17 cellular contexts compared by ENCODE assay signal in the genomic region with DNA sequence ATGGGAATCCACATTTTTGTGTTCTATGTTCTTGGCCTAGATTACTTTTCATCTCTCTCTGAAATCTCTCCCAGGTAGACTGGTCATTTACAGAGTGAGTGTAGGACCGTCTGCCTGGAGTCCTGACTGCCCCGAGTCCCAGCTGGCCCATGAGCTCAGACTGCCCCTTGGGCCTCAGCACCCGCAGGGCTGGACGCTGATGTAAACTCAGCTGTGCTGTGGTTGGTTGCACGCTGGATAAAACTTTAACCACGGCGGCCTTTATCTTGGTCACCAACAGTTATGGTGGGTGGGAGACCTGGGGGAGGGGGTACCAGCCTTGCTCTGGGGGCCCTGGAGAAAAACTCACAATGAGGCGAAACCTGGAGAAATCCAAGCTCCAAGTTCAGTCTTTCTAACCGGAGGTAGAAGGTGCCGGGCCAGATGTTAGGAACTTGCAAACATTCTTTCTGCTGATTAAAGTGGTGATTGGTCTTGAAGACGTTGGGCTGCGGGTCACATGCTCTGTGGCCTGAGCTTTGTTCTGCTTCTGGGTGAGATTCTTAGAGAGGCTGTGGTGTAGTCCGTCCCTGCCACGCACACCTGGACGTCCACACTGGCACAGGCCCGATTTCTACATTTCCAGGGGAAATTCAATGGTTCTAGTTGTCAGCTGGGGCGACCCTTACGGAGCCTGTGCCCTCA. TPM values are rescaled to one million over a fixed set of nuclear protein-coding genes. Genes with fewer than 3 reads are reported as not detected.
DNase-seq lines count a peak whose midpoint lies in the region; FAIRE-seq and TF ChIP-seq lines count a peak whose summit lies in the region.
"Had no signal": no experiment of that assay in that cellular context is flagged by ENCODE, and none has a peak within 500 bp of the region (broad histone marks: within the 10 kb centered on the region; RNA-seq: fewer than 3 reads in every experiment).

No MANE protein-coding gene starts in this region.

- H3K9me3 ChIP-seq in astrocyte (ENCODE audit: insufficient read depth, low read depth, low read length) (no peaks in the 10 kb centered on the region), tibial nerve (no peaks in the 10 kb centered on the region), adrenal gland (replicated peaks in 1 of 3) (no peaks in the 10 kb centered on the region)
- H3K9me3 ChIP-seq: A549, gastroesophageal sphincter, sigmoid colon, upper lobe of left lung had no signal

- TF ChIP-seq CTCF in astrocyte (IDR thresholded peaks at IDR 0.05; ENCODE audit: insufficient read depth, low read depth, low read length) (no peak), mesothelial cell of epicardium (IDR thresholded peaks at IDR 0.05; ENCODE audit: unreplicated experiment) (no peak), tibial nerve (IDR thresholded peaks at IDR 0.05) (no peak), adrenal gland (IDR thresholded peaks at IDR 0.05) (no peak)

- H3K27ac Mint-ChIP-seq in activated naive CD4-positive, alpha-beta T cell treated with anti-CD3 and anti-CD28 coated beads, Interleukin-2, amount 50 U/mL, for 24 hours, result peak overlapping the region; percentile 30
- H3K27ac Mint-ChIP-seq in activated naive CD4-positive, alpha-beta T cell treated with anti-CD3 and anti-CD28 coated beads for 36 hours, result no peak overlapping the region
- H3K27ac Mint-ChIP-seq in astrocyte (ENCODE audit: unreplicated experiment) (peak overlapping the region; percentile 62), mesothelial cell of epicardium (peak overlapping the region; percentile 99)
- H3K27ac Mint-ChIP-seq: activated naive CD4-positive, alpha-beta T cell treated with anti-CD3 and anti-CD28 coated beads, Interleukin-2, amount 10 ng/mL, durations not matched to agents 7 days and 5 days had no signal

- peaks cover 91% of the 10 kb centered on the region for H4K20me1 ChIP-seq in astrocyte (ENCODE audit: insufficient read depth, low read length)

- no peaks in the 10 kb centered on the region for H3K36me3 Mint-ChIP-seq in activated naive CD4-positive, alpha-beta T cell treated with anti-CD3 and anti-CD28 coated beads, Interleukin-2, amount 50 U/mL, for 24 hours
- no peaks in the 10 kb centered on the region for H3K36me3 Mint-ChIP-seq in activated naive CD4-positive, alpha-beta T cell treated with anti-CD3 and anti-CD28 coated beads for 36 hours (ENCODE audit: low read depth)
- H3K36me3 Mint-ChIP-seq in astrocyte (ENCODE audit: low read depth, unreplicated experiment), result peaks cover 11% of the 10 kb centered on the region
- H3K36me3 Mint-ChIP-seq in mesothelial cell of epicardium, result peaks cover 3% of the 10 kb centered on the region
- H3K36me3 Mint-ChIP-seq: activated naive CD4-positive, alpha-beta T cell treated with anti-CD3 and anti-CD28 coated beads, Interleukin-2, amount 10 ng/mL, durations not matched to agents 7 days and 5 days had no signal

- peaks cover 23% of the 10 kb centered on the region for H3K4me1 Mint-ChIP-seq in activated naive CD4-positive, alpha-beta T cell treated with anti-CD3 and anti-CD28 coated beads, Interleukin-2, amount 50 U/mL, for 24 hours
- H3K4me1 Mint-ChIP-seq in activated naive CD4-positive, alpha-beta T cell treated with anti-CD3 and anti-CD28 coated beads for 36 hours (ENCODE audit: low read depth), result peaks cover 21% of the 10 kb centered on the region
- H3K4me1 Mint-ChIP-seq in astrocyte (ENCODE audit: low read depth, unreplicated experiment) (peaks cover 41% of the 10 kb centered on the region), mesothelial cell of epicardium (peaks cover 75% of the 10 kb centered on the region)

- no peak overlapping the region for H3K9ac ChIP-seq in astrocyte (ENCODE audit: low read length)

- peaks cover 87% of the 10 kb centered on the region for H3K79me2 ChIP-seq in astrocyte (ENCODE audit: insufficient read depth, low read length)

- no peak for FAIRE-seq in astrocyte (lab: Jason Lieb, UNC)
- FAIRE-seq: A549, endothelial cell of umbilical vein had no signal

- no peak for DNase-seq in activated naive CD4-positive, alpha-beta T cell treated with anti-CD3 and anti-CD28 coated beads for 36 hours
- DNase-seq in astrocyte (ENCODE audit: low read depth), result peak; percentile 23
- DNase-seq in mesothelial cell of epicardium (ENCODE audit: low spot score in 2 of 2, unreplicated experiment in 2 of 2), result no peak
- DNase-seq in tibial nerve (ENCODE audit: low spot score in 2 of 2), result no peak
- DNase-seq in NCI-H446 (lab: John Stamatoyannopoulos, UW), result no peak
- no peak for DNase-seq in activated naive CD4-positive, alpha-beta T cell (lab: John Stamatoyannopoulos, UW)
- no peak for DNase-seq in adrenal gland
- DNase-seq: activated naive CD4-positive, alpha-beta T cell treated with anti-CD3 and anti-CD28 coated beads, Interleukin-2, amount 10 ng/mL, durations not matched to agents 7 days and 5 days; GDM1; NCI-H1048; sigmoid colon; stimulated activated CD4-positive, alpha-beta T cell treated with anti-CD3 and anti-CD28 coated beads, Interleukin-4, amount 100 ng/mL, for 4 hours had no signal

- CTCF ChIA-PET in activated naive CD4-positive, alpha-beta T cell treated with anti-CD3 and anti-CD28 coated beads for 36 hours (lab: Charles Lee), result no interaction called here

- H3K4me3 ChIP-seq in astrocyte (ENCODE audit: insufficient read depth, low read depth, low read length), result no peak overlapping the region
- H3K4me3 ChIP-seq in tibial nerve, result no peak overlapping the region
- no peak overlapping the region for H3K4me3 ChIP-seq in adrenal gland
- H3K4me3 ChIP-seq: A549, gastroesophageal sphincter, sigmoid colon, upper lobe of left lung had no signal

- H3K4me1 ChIP-seq in astrocyte (ENCODE audit: insufficient read depth, low read length) (peaks cover 40% of the 10 kb centered on the region), tibial nerve (peaks cover 0 to 97% (median 78%) of the 10 kb centered on the region in 4 donors), adrenal gland (replicated peaks in 1 of 2) (peaks cover 7 to 18% of the 10 kb centered on the region in 2 donors)

- no peak for TF ChIP-seq POLR2A in tibial nerve (IDR thresholded peaks at IDR 0.05)
- TF ChIP-seq POLR2A in adrenal gland (IDR thresholded peaks at IDR 0.05), result no peak

- H3K27ac ChIP-seq in astrocyte (ENCODE audit: low read depth, low read length), result no peak overlapping the region
- H3K27ac ChIP-seq in tibial nerve, result peak overlapping the region; percentile 40 to 97 (median 70)
- H3K27ac ChIP-seq in adrenal gland, result no peak overlapping the region
- H3K27ac ChIP-seq: A549 had no signal

- H3K4me2 ChIP-seq in astrocyte (ENCODE audit: low read length), result no peak overlapping the region
- H3K4me2 ChIP-seq: A549 had no signal

- 67 to 68% methylated on average over 18 of the region's 18 CpGs for WGBS in tibial nerve, 2 donors
- WGBS in adrenal gland, 4 donors, result 87 to 94% (median 88%) methylated on average over 12 to 18 of the region's 18 CpGs

- H3K4me3 Mint-ChIP-seq in activated naive CD4-positive, alpha-beta T cell treated with anti-CD3 and anti-CD28 coated beads, Interleukin-2, amount 50 U/mL, for 24 hours, result no peak overlapping the region
- no peak overlapping the region for H3K4me3 Mint-ChIP-seq in activated naive CD4-positive, alpha-beta T cell treated with anti-CD3 and anti-CD28 coated beads for 36 hours
- no peak overlapping the region for H3K4me3 Mint-ChIP-seq in astrocyte (ENCODE audit: unreplicated experiment)
- H3K4me3 Mint-ChIP-seq in mesothelial cell of epicardium, result no peak overlapping the region
- H3K4me3 Mint-ChIP-seq: activated naive CD4-positive, alpha-beta T cell treated with anti-CD3 and anti-CD28 coated beads, Interleukin-2, amount 10 ng/mL, durations not matched to agents 7 days and 5 days had no signal

- TF ChIP-seq EP300 in tibial nerve (IDR thresholded peaks at IDR 0.05), result no peak

- intact Hi-C loops in activated naive CD4-positive, alpha-beta T cell treated with anti-CD3 and anti-CD28 coated beads for 36 hours (cut with micrococcal nuclease), result no loop called here
- intact Hi-C loops in adrenal gland (cut with DNase I), result no loop called here

- H3K9me3 Mint-ChIP-seq in activated naive CD4-positive, alpha-beta T cell treated with anti-CD3 and anti-CD28 coated beads, Interleukin-2, amount 50 U/mL, for 24 hours, result no peaks in the 10 kb centered on the region
- H3K9me3 Mint-ChIP-seq in activated naive CD4-positive, alpha-beta T cell treated with anti-CD3 and anti-CD28 coated beads for 36 hours, result no peaks in the 10 kb centered on the region
- H3K9me3 Mint-ChIP-seq in astrocyte (ENCODE audit: unreplicated experiment) (no peaks in the 10 kb centered on the region), mesothelial cell of epicardium (no peaks in the 10 kb centered on the region)
- H3K9me3 Mint-ChIP-seq: activated naive CD4-positive, alpha-beta T cell treated with anti-CD3 and anti-CD28 coated beads, Interleukin-2, amount 10 ng/mL, durations not matched to agents 7 days and 5 days had no signal

- no peaks in the 10 kb centered on the region for H3K36me3 ChIP-seq in astrocyte (ENCODE audit: insufficient read depth, low read length)
- peaks cover 0 to 56% (median 0%) of the 10 kb centered on the region in 3 donors for H3K36me3 ChIP-seq in tibial nerve
- peaks cover 0 to 6% of the 10 kb centered on the region in 2 donors for H3K36me3 ChIP-seq in adrenal gland (replicated peaks in 1 of 2)

- H2AFZ ChIP-seq in astrocyte (ENCODE audit: low read depth, low read length), result no peak overlapping the region

- peaks cover 1% of the 10 kb centered on the region for H3K27me3 Mint-ChIP-seq in activated naive CD4-positive, alpha-beta T cell treated with anti-CD3 and anti-CD28 coated beads, Interleukin-2, amount 50 U/mL, for 24 hours
- H3K27me3 Mint-ChIP-seq in activated naive CD4-positive, alpha-beta T cell treated with anti-CD3 and anti-CD28 coated beads for 36 hours (ENCODE audit: low read depth), result peaks cover 5% of the 10 kb centered on the region
- H3K27me3 Mint-ChIP-seq in astrocyte (ENCODE audit: low read depth, unreplicated experiment) (peaks cover 2% of the 10 kb centered on the region), mesothelial cell of epicardium (ENCODE audit: low read depth) (no peaks in the 10 kb centered on the region)

- no peaks in the 10 kb centered on the region for H3K27me3 ChIP-seq in astrocyte (ENCODE audit: insufficient read depth, low read length)
- no peaks in the 10 kb centered on the region for H3K27me3 ChIP-seq in tibial nerve
- H3K27me3 ChIP-seq in adrenal gland, result no peaks in the 10 kb centered on the region
- H3K27me3 ChIP-seq: gastroesophageal sphincter, sigmoid colon, upper lobe of left lung had no signal

RNA-seq across cellular contexts. Expression of gene METRNL, which starts 6.9 kb away (rescaled TPM):
- 10 to 100 TPM; 14.4 to 15.2 TPM for total RNA-seq in activated naive CD4-positive, alpha-beta T cell treated with anti-CD3 and anti-CD28 coated beads for 36 hours
- 28.3 and 36.7 TPM in 2 replicates for total RNA-seq in astrocyte
- total RNA-seq in mesothelial cell of epicardium, result 105 to 106 TPM (median 106 TPM) in 3 replicates
- 100 to 1,000 TPM; 112 to 162 (median 147) TPM for total RNA-seq in tibial nerve
- 10 to 100 TPM; 18.3 to 72.7 (median 32.5) TPM for total RNA-seq in adrenal gland
- 10 to 100 TPM in 2 of 3 donors, 1 to 10 TPM in 1; 1.9 to 50.8 (median 13.0) TPM for polyA plus RNA-seq in adrenal gland

Comparison
In these comparisons a context has a peak if more than half of its experiments do, and no peak if none do; other contexts are left out.
1. H3K27ac ChIP-seq: peak in tibial nerve (4 of 4); none in astrocyte (single experiment) and adrenal gland (0 of 5).